Comparison of ENCODE assay signal across 13 cellular contexts in the genomic region with DNA sequence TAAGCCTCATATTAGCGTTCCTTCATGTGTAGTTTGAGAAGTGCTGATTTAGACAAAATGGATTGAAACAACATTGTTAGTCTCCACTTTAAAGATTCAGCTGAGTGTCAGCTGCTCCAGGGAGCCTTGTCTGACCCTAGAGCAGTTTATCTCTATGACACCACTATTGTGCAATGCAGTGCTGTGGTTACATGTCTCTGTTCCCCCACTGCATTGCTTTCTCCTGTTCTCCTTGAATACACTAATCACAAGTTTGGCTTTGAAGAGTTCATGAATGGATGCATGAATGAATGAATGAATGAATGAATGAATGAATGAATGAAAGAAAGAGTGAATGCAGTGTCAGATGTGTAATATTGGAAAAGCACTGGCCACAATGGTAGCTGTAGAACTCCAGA. TPM values are rescaled to one million over a fixed set of nuclear protein-coding genes. Genes with fewer than 3 reads are reported as not detected.
A peak's percentile ranks its signal among the peaks of the same experiment; 100 is the strongest.
DNase-seq lines count a peak whose midpoint lies in the region; ATAC-seq and TF ChIP-seq lines count a peak whose summit lies in the region.
"Had no signal": no experiment of that assay in that cellular context is flagged by ENCODE, and none has a peak within 500 bp of the region (broad histone marks: within the 10 kb centered on the region; RNA-seq: fewer than 3 reads in every experiment).

No MANE protein-coding gene starts in this region.

- peaks cover 7% of the 10 kb centered on the region for H3K9me3 Mint-ChIP-seq in natural killer cell treated with Interleukin-12 subunit alpha and Interleukin-12 subunit beta and Interleukin-15 and Interleukin-18, amount 100 ng/mL, for 72 hours
- peaks cover 0 to 2% of the 10 kb centered on the region in 2 donors for H3K9me3 Mint-ChIP-seq in natural killer cell
- H3K9me3 Mint-ChIP-seq in activated T-cell treated with anti-CD3 and anti-CD28 coated beads, Interleukin-2, amount 50 U/mL, for 24 hours, result peaks cover 5% of the 10 kb centered on the region

- no peaks in the 10 kb centered on the region for H3K27me3 ChIP-seq in brain microvascular endothelial cell (replicated peaks)

- peak overlapping the region in 1 of 2 donors; percentile 10 for H3K27ac Mint-ChIP-seq in natural killer cell treated with Interleukin-12 subunit alpha and Interleukin-12 subunit beta and Interleukin-15 and Interleukin-18, amount 100 ng/mL, for 72 hours
- H3K27ac Mint-ChIP-seq in natural killer cell, result no peak overlapping the region
- no peak overlapping the region for H3K27ac Mint-ChIP-seq in activated T-cell treated with anti-CD3 and anti-CD28 coated beads, Interleukin-2, amount 50 U/mL, for 24 hours
- H3K27ac Mint-ChIP-seq: activated naive CD4-positive, alpha-beta T cell treated with anti-CD3 and anti-CD28 coated beads, Interleukin-2, amount 50 U/mL, for 72 hours; B cell had no signal

- intact Hi-C loops in natural killer cell (cut with micrococcal nuclease), result no loop called here

- H3K4me3 Mint-ChIP-seq in natural killer cell treated with Interleukin-12 subunit alpha and Interleukin-12 subunit beta and Interleukin-15 and Interleukin-18, amount 100 ng/mL, for 72 hours, result no peak overlapping the region
- H3K4me3 Mint-ChIP-seq in natural killer cell, result no peak overlapping the region
- no peak overlapping the region for H3K4me3 Mint-ChIP-seq in activated T-cell treated with anti-CD3 and anti-CD28 coated beads, Interleukin-2, amount 50 U/mL, for 24 hours
- H3K4me3 Mint-ChIP-seq: B cell had no signal

- H3K27me3 Mint-ChIP-seq in natural killer cell treated with Interleukin-12 subunit alpha and Interleukin-12 subunit beta and Interleukin-15 and Interleukin-18, amount 100 ng/mL, for 72 hours, result peaks cover 0 to 2% of the 10 kb centered on the region in 2 donors
- peaks cover 2 to 7% of the 10 kb centered on the region in 2 donors for H3K27me3 Mint-ChIP-seq in natural killer cell (ENCODE audit: low read depth in 2 of 2)
- H3K27me3 Mint-ChIP-seq in activated T-cell treated with anti-CD3 and anti-CD28 coated beads, Interleukin-2, amount 50 U/mL, for 24 hours, result no peaks in the 10 kb centered on the region

- TF ChIP-seq CTCF in natural killer cell (IDR thresholded peaks at IDR 0.05) (no peak), brain microvascular endothelial cell (IDR thresholded peaks at IDR 0.05; ENCODE audit: low read depth, low read length, missing control alignments) (no peak)

- in situ Hi-C loops in brain microvascular endothelial cell (cut with HindIII; ENCODE audit: low pct_ligation_motif_present, low sequenced_read_pairs), result no loop called here

- DNase-seq in natural killer cell treated with Interleukin-12 subunit alpha and Interleukin-12 subunit beta and Interleukin-15 and Interleukin-18, amount 100 ng/mL, for 72 hours (ENCODE audit: low spot score), result no peak
- no peak for DNase-seq in natural killer cell
- peak; percentile 74 for DNase-seq in brain microvascular endothelial cell
- peak; percentile 69 for DNase-seq in kidney glomerular epithelial cell (lab: John Stamatoyannopoulos, UW)
- no peak for DNase-seq in activated T-cell treated with anti-CD3 and anti-CD28 coated beads, Interleukin-2, amount 50 U/mL, for 24 hours
- no peak for DNase-seq in stimulated activated CD4-positive, alpha-beta T cell treated with anti-CD3 and anti-CD28 coated beads, Interleukin-2, amount 100 ng/mL, for 24 hours
- DNase-seq: head of caudate nucleus, NCI-H510A treated with DMSO at 0.1 percent for 48 hours, nucleus accumbens had no signal

- H3K27ac ChIP-seq in brain microvascular endothelial cell, result peak overlapping the region; percentile 16

- H3K4me3 ChIP-seq in brain microvascular endothelial cell (ENCODE audit: low read depth, low read length), result no peak overlapping the region

- no peaks in the 10 kb centered on the region for H3K36me3 ChIP-seq in brain microvascular endothelial cell (replicated peaks)

- H3K4me1 Mint-ChIP-seq in natural killer cell treated with Interleukin-12 subunit alpha and Interleukin-12 subunit beta and Interleukin-15 and Interleukin-18, amount 100 ng/mL, for 72 hours (ENCODE audit: low read depth in 2 of 2), result peaks cover 17 to 22% of the 10 kb centered on the region in 2 donors
- H3K4me1 Mint-ChIP-seq in natural killer cell, result no peaks in the 10 kb centered on the region
- H3K4me1 Mint-ChIP-seq in activated T-cell treated with anti-CD3 and anti-CD28 coated beads, Interleukin-2, amount 50 U/mL, for 24 hours (ENCODE audit: low read depth), result peaks cover 4% of the 10 kb centered on the region
- H3K4me1 Mint-ChIP-seq: B cell had no signal

- peak; percentile 76 to 82 for ATAC-seq in natural killer cell treated with Interleukin-12 subunit alpha and Interleukin-12 subunit beta and Interleukin-15 and Interleukin-18, amount 100 ng/mL, for 72 hours
- ATAC-seq in natural killer cell (no peak), HG03342 (IDR thresholded peaks at IDR 0.05; ENCODE audit: unreplicated experiment) (no peak), GM21447 (IDR thresholded peaks at IDR 0.05; ENCODE audit: unreplicated experiment) (no peak)
- ATAC-seq: activated naive CD4-positive, alpha-beta T cell treated with anti-CD3 and anti-CD28 coated beads, Interleukin-2, amount 50 U/mL, for 72 hours had no signal

- peaks cover 11% of the 10 kb centered on the region for H3K36me3 Mint-ChIP-seq in natural killer cell treated with Interleukin-12 subunit alpha and Interleukin-12 subunit beta and Interleukin-15 and Interleukin-18, amount 100 ng/mL, for 72 hours
- no peaks in the 10 kb centered on the region for H3K36me3 Mint-ChIP-seq in natural killer cell
- no peaks in the 10 kb centered on the region for H3K36me3 Mint-ChIP-seq in activated T-cell treated with anti-CD3 and anti-CD28 coated beads, Interleukin-2, amount 50 U/mL, for 24 hours (ENCODE audit: low read depth)

RNA-seq across cellular contexts. Expression of gene GCG, which starts 38.3 kb away (rescaled TPM):
- not detected for total RNA-seq in natural killer cell treated with Interleukin-12 subunit alpha and Interleukin-12 subunit beta and Interleukin-15 and Interleukin-18, amount 100 ng/mL, for 72 hours
- not detected for total RNA-seq in natural killer cell
- total RNA-seq: activated naive CD4-positive, alpha-beta T cell treated with anti-CD3 and anti-CD28 coated beads, Interleukin-2, amount 50 U/mL, for 72 hours; B cell had no signal

RNA-seq across cellular contexts. Expression of gene DPP4, which starts 39.8 kb away (rescaled TPM):
- 100 to 1,000 TPM in 1 of 2 donors, 10 to 100 TPM in 1; 89.4 to 102 TPM for total RNA-seq in natural killer cell treated with Interleukin-12 subunit alpha and Interleukin-12 subunit beta and Interleukin-15 and Interleukin-18, amount 100 ng/mL, for 72 hours
- 1 to 10 TPM; 1.8 to 2.3 (median 1.8) TPM for total RNA-seq in natural killer cell

Comparison
In these comparisons a context has a peak if more than half of its experiments do, and no peak if none do; other contexts are left out.
1. ATAC-seq: peak in natural killer cell treated with Interleukin-12 subunit alpha and Interleukin-12 subunit beta and Interleukin-15 and Interleukin-18, amount 100 ng/mL, for 72 hours (2 of 2); none in natural killer cell (0 of 3), HG03342 (single experiment) and GM21447 (single experiment).
2. RNA of gene DPP4, which starts 39.8 kb away (total RNA-seq): 89.4 to 102 TPM in natural killer cell treated with Interleukin-12 subunit alpha and Interleukin-12 subunit beta and Interleukin-15 and Interleukin-18, amount 100 ng/mL, for 72 hours; 1.8 to 2.3 TPM in natural killer cell; every median in the first group is over 10 times any median in the second.
3. DNase-seq: peak in brain microvascular endothelial cell (single experiment) and kidney glomerular epithelial cell (single experiment); none in natural killer cell treated with Interleukin-12 subunit alpha and Interleukin-12 subunit beta and Interleukin-15 and Interleukin-18, amount 100 ng/mL, for 72 hours (single experiment), natural killer cell (single experiment), activated T-cell treated with anti-CD3 and anti-CD28 coated beads, Interleukin-2, amount 50 U/mL, for 24 hours (single experiment) and stimulated activated CD4-positive, alpha-beta T cell treated with anti-CD3 and anti-CD28 coated beads, Interleukin-2, amount 100 ng/mL, for 24 hours (0 of 2).